Comparison of ENCODE assay signal across 25 cellular contexts in the genomic region with DNA sequence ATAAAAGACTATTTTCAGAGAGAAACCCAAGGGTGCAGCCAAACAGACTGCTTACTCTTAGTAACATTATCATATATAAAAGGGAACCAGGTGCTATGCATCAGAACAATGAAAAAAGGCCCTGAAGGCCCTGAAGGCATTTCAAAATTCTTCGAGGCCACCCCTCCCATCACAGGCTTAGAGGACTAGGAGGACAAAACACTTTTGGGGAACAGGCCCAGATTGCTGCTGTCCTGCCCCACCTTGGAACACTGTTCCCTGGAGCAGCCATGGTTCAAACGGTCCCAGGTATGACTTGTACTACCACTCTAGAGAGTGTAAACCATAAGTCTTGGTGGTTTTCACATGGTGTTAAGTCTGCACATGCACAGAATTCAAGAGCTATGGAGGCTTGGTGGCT.
"Had no signal": no experiment of that assay in that cellular context is flagged by ENCODE, and none has a peak within 500 bp of the region (broad histone marks: within the 10 kb centered on the region; RNA-seq: fewer than 3 reads in every experiment).

No MANE protein-coding gene starts in this region.

- H3K4me3 ChIP-seq: neural progenitor cell, ovary, psoas muscle, right lobe of liver, sigmoid colon, stomach, suprapubic skin, thoracic aorta, thyroid gland, tibial nerve, upper lobe of right lung, vagina had no signal

- H3K4me1 ChIP-seq: psoas muscle, right lobe of liver, sigmoid colon, stomach, suprapubic skin, tibial nerve, upper lobe of right lung, vagina had no signal

- H3K9me3 ChIP-seq: ovary, psoas muscle, right lobe of liver, suprapubic skin, thoracic aorta, thyroid gland, tibial nerve, upper lobe of right lung, vagina had no signal

- H3K27me3 ChIP-seq: neural progenitor cell, ovary, right lobe of liver, sigmoid colon, stomach, suprapubic skin, thyroid gland, tibial nerve, upper lobe of right lung, vagina had no signal

- H3K9ac ChIP-seq: neural progenitor cell, parathyroid adenoma had no signal

- H3K36me3 ChIP-seq: neural progenitor cell, ovary, right lobe of liver, sigmoid colon, stomach, suprapubic skin, thoracic aorta, thyroid gland, tibial nerve, upper lobe of right lung, vagina had no signal

- DNase-seq: naive thymus-derived CD4-positive, alpha-beta T cell; natural killer cell; occipital lobe; ovary; psoas muscle; right cardiac atrium; right lobe of liver; sigmoid colon; stimulated activated CD4-positive, alpha-beta T cell treated with anti-CD3 and anti-CD28 coated beads, Interleukin-15, amount 100 ng/mL, for 24 hours; stimulated activated CD4-positive, alpha-beta T cell treated with anti-CD3 and anti-CD28 coated beads, Interleukin-2, amount 100 ng/mL, for 24 hours; stimulated activated CD4-positive, alpha-beta T cell treated with anti-CD3 and anti-CD28 coated beads, Interleukin-2, amount 100 ng/mL, for 48 hours; stimulated activated CD4-positive, alpha-beta T cell treated with anti-CD3 and anti-CD28 coated beads, Interleukin-4, amount 100 ng/mL, for 24 hours; stimulated activated naive B cell treated with anti-CD40 and anti-IgM and Interleukin-4, amounts not matched to agents 10 μg/mL and 1 μg/mL and 100 μg/mL, for 72 hours; stimulated activated naive CD4-positive, alpha-beta T cell treated with Interleukin-2 at 50 U/mL for 16 hours; stomach; substantia nigra; thyroid gland; upper lobe of right lung had no signal

- ATAC-seq: naive thymus-derived CD4-positive, alpha-beta T cell; natural killer cell; psoas muscle; right lobe of liver; stimulated activated effector memory CD8-positive, alpha-beta T cell treated with anti-CD3 and anti-CD28 coated beads, Interleukin-12 subunit alpha, Interleukin-12 subunit beta, amount 100 ng/mL, for 72 hours; stimulated activated naive B cell treated with anti-CD40 and anti-IgM and Interleukin-4, amounts not matched to agents 10 μg/mL and 1 μg/mL and 100 μg/mL, for 72 hours; upper lobe of right lung had no signal

- H3K27ac ChIP-seq: neural progenitor cell, ovary, parathyroid adenoma, psoas muscle, right lobe of liver, sigmoid colon, stomach, suprapubic skin, thoracic aorta, thyroid gland, tibial nerve, upper lobe of right lung, vagina had no signal
